ENCODE assay signal across 1 cellular context in the genomic region with DNA sequence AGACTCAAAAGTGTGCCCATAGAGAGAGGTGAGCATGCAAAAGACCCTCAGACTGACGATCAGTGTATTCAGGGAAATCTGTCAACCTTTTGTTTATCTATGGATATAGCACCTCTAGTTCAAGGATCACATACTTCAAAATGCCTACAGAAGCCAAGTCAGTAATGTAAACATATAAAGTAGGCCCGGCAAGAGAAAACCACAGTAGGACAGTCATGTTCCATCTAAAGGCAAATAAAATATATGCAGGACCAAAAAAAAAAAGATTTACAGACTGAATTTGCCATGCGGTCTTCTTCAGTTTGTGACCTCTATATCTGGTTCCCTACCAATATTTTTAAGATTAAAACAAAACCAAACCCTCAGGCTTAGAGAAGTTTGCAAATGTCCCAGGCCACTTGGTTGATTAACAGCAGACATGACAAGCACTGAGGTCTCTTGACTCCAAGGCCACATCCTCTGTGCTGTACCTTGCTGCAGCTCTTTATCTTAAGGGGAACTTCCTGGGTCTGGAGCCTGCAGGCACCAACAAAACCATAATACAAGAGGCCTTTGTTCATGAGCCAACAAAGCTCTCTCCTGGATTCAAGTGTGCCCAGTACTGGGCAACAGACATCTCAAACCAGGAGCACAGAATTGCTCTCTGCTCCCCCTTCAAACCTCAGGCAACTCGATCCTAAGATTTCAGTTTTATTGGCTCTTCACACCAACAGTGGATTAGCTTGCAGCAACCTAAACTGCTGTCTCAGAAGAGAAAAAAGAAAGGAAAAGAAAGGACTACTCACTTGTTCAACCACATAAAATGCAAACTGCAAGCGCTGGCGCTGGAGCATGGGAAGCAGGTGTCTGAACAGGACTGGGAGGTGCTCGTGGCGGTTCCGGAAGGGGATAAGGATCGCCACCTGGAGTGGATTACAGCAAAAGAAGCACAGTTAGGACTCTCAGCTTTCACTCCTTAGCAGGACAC.
TF ChIP-seq lines count a peak whose summit lies in the region.

No MANE protein-coding gene starts in this region.

TF ChIP-seq in HepG2, 621 proteins besides CTCF, POLR2A, EP300 and RAD21 (continued from another document and continues in another):
- TF ChIP-seq, protein P1, sequence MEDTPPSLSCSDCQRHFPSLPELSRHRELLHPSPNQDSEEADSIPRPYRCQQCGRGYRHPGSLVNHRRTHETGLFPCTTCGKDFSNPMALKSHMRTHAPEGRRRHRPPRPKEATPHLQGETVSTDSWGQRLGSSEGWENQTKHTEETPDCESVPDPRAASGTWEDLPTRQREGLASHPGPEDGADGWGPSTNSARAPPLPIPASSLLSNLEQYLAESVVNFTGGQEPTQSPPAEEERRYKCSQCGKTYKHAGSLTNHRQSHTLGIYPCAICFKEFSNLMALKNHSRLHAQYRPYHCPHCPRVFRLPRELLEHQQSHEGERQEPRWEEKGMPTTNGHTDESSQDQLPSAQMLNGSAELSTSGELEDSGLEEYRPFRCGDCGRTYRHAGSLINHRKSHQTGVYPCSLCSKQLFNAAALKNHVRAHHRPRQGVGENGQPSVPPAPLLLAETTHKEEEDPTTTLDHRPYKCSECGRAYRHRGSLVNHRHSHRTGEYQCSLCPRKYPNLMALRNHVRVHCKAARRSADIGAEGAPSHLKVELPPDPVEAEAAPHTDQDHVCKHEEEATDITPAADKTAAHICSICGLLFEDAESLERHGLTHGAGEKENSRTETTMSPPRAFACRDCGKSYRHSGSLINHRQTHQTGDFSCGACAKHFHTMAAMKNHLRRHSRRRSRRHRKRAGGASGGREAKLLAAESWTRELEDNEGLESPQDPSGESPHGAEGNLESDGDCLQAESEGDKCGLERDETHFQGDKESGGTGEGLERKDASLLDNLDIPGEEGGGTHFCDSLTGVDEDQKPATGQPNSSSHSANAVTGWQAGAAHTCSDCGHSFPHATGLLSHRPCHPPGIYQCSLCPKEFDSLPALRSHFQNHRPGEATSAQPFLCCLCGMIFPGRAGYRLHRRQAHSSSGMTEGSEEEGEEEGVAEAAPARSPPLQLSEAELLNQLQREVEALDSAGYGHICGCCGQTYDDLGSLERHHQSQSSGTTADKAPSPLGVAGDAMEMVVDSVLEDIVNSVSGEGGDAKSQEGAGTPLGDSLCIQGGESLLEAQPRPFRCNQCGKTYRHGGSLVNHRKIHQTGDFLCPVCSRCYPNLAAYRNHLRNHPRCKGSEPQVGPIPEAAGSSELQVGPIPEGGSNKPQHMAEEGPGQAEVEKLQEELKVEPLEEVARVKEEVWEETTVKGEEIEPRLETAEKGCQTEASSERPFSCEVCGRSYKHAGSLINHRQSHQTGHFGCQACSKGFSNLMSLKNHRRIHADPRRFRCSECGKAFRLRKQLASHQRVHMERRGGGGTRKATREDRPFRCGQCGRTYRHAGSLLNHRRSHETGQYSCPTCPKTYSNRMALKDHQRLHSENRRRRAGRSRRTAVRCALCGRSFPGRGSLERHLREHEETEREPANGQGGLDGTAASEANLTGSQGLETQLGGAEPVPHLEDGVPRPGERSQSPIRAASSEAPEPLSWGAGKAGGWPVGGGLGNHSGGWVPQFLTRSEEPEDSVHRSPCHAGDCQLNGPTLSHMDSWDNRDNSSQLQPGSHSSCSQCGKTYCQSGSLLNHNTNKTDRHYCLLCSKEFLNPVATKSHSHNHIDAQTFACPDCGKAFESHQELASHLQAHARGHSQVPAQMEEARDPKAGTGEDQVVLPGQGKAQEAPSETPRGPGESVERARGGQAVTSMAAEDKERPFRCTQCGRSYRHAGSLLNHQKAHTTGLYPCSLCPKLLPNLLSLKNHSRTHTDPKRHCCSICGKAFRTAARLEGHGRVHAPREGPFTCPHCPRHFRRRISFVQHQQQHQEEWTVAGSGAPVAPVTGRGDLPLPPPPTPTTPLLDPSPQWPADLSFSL (CRISPR knock-in tag; IDR thresholded peaks at IDR 0.05) = 0 out of 2 replicates have a peak, but pooled peaks have one; percentile 32
- TF ChIP-seq ATF7-NPFF (CRISPR knock-in tag; IDR thresholded peaks at IDR 0.05; ENCODE audit: low read depth) (no peak), RFX1 (IDR thresholded peaks at IDR 0.05) (no peak), ZNF782 (CRISPR knock-in tag; IDR thresholded peaks at IDR 0.05; ENCODE audit: borderline replicate concordance) (no peak), FOXC1 (CRISPR knock-in tag; IDR thresholded peaks at IDR 0.05; ENCODE audit: borderline replicate concordance) (no peak), ELF4 (CRISPR knock-in tag; IDR thresholded peaks at IDR 0.05; ENCODE audit: borderline replicate concordance) (0 out of 2 replicates have a peak, but pooled peaks have one; percentile 76), ARHGAP35 (CRISPR knock-in tag; IDR thresholded peaks at IDR 0.05; ENCODE audit: borderline replicate concordance) (no peak), ZNF589 (CRISPR knock-in tag; conservative IDR thresholded peaks at IDR 0.05) (no peak), SMAD3 (CRISPR knock-in tag; IDR thresholded peaks at IDR 0.05) (0 out of 2 replicates have a peak, but pooled peaks have one; percentile 32), GTF2F1 (IDR thresholded peaks at IDR 0.05; ENCODE audit: low read length) (no peak), HMG20A (CRISPR knock-in tag; IDR thresholded peaks at IDR 0.05; ENCODE audit: borderline replicate concordance) (peak; percentile 21; the same call in 1 of the 2 replicates), KDM5B (CRISPR knock-in tag; IDR thresholded peaks at IDR 0.05; ENCODE audit: borderline replicate concordance) (no peak), SIX4 (CRISPR knock-in tag; IDR thresholded peaks at IDR 0.05) (0 out of 2 replicates have a peak, but pooled peaks have one; percentile 22), ZFX (CRISPR knock-in tag; IDR thresholded peaks at IDR 0.05; ENCODE audit: low read depth) (peak; percentile 47), TBL1XR1 (IDR thresholded peaks at IDR 0.05; ENCODE audit: borderline replicate concordance, low read length, partially characterized antibody) (peak; percentile 31), ZNF180 (CRISPR knock-in tag; IDR thresholded peaks at IDR 0.05; ENCODE audit: borderline replicate concordance, low read depth) (no peak), U2AF2 (IDR thresholded peaks at IDR 0.05; ENCODE audit: low read depth, low read length) (0 out of 2 replicates have a peak, but pooled peaks have one; percentile 25), ZNF34 (CRISPR knock-in tag; IDR thresholded peaks at IDR 0.05; ENCODE audit: borderline replicate concordance) (no peak)
- TF ChIP-seq, protein P2, sequence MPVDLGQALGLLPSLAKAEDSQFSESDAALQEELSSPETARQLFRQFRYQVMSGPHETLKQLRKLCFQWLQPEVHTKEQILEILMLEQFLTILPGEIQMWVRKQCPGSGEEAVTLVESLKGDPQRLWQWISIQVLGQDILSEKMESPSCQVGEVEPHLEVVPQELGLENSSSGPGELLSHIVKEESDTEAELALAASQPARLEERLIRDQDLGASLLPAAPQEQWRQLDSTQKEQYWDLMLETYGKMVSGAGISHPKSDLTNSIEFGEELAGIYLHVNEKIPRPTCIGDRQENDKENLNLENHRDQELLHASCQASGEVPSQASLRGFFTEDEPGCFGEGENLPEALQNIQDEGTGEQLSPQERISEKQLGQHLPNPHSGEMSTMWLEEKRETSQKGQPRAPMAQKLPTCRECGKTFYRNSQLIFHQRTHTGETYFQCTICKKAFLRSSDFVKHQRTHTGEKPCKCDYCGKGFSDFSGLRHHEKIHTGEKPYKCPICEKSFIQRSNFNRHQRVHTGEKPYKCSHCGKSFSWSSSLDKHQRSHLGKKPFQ (CRISPR knock-in tag; IDR thresholded peaks at IDR 0.05; ENCODE audit: insufficient replicate concordance) = no peak
- TF ChIP-seq, protein P3, sequence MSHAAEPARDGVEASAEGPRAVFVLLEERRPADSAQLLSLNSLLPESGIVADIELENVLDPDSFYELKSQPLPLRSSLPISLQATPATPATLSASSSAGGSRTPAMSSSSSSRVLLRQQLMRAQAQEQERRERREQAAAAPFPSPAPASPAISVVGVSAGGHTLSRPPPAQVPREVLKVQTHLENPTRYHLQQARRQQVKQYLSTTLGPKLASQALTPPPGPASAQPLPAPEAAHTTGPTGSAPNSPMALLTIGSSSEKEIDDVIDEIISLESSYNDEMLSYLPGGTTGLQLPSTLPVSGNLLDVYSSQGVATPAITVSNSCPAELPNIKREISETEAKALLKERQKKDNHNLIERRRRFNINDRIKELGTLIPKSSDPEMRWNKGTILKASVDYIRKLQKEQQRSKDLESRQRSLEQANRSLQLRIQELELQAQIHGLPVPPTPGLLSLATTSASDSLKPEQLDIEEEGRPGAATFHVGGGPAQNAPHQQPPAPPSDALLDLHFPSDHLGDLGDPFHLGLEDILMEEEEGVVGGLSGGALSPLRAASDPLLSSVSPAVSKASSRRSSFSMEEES (CRISPR knock-in tag; IDR thresholded peaks at IDR 0.05) = peak; percentile 23
- TF ChIP-seq, protein P4, sequence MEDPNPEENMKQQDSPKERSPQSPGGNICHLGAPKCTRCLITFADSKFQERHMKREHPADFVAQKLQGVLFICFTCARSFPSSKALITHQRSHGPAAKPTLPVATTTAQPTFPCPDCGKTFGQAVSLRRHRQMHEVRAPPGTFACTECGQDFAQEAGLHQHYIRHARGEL (CRISPR knock-in tag; IDR thresholded peaks at IDR 0.05) = no peak
- TF ChIP-seq, protein P5, sequence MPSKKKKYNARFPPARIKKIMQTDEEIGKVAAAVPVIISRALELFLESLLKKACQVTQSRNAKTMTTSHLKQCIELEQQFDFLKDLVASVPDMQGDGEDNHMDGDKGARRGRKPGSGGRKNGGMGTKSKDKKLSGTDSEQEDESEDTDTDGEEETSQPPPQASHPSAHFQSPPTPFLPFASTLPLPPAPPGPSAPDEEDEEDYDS (CRISPR knock-in tag; IDR thresholded peaks at IDR 0.05) = peak; percentile 9; the same call in 1 of the 2 replicates
- TF ChIP-seq, protein P6, sequence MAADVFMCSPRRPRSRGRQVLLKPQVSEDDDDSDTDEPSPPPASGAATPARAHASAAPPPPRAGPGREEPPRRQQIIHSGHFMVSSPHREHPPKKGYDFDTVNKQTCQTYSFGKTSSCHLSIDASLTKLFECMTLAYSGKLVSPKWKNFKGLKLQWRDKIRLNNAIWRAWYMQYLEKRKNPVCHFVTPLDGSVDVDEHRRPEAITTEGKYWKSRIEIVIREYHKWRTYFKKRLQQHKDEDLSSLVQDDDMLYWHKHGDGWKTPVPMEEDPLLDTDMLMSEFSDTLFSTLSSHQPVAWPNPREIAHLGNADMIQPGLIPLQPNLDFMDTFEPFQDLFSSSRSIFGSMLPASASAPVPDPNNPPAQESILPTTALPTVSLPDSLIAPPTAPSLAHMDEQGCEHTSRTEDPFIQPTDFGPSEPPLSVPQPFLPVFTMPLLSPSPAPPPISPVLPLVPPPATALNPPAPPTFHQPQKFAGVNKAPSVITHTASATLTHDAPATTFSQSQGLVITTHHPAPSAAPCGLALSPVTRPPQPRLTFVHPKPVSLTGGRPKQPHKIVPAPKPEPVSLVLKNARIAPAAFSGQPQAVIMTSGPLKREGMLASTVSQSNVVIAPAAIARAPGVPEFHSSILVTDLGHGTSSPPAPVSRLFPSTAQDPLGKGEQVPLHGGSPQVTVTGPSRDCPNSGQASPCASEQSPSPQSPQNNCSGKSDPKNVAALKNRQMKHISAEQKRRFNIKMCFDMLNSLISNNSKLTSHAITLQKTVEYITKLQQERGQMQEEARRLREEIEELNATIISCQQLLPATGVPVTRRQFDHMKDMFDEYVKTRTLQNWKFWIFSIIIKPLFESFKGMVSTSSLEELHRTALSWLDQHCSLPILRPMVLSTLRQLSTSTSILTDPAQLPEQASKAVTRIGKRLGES (CRISPR knock-in tag; IDR thresholded peaks at IDR 0.05; ENCODE audit: borderline replicate concordance) = no peak
- TF ChIP-seq, protein P7, sequence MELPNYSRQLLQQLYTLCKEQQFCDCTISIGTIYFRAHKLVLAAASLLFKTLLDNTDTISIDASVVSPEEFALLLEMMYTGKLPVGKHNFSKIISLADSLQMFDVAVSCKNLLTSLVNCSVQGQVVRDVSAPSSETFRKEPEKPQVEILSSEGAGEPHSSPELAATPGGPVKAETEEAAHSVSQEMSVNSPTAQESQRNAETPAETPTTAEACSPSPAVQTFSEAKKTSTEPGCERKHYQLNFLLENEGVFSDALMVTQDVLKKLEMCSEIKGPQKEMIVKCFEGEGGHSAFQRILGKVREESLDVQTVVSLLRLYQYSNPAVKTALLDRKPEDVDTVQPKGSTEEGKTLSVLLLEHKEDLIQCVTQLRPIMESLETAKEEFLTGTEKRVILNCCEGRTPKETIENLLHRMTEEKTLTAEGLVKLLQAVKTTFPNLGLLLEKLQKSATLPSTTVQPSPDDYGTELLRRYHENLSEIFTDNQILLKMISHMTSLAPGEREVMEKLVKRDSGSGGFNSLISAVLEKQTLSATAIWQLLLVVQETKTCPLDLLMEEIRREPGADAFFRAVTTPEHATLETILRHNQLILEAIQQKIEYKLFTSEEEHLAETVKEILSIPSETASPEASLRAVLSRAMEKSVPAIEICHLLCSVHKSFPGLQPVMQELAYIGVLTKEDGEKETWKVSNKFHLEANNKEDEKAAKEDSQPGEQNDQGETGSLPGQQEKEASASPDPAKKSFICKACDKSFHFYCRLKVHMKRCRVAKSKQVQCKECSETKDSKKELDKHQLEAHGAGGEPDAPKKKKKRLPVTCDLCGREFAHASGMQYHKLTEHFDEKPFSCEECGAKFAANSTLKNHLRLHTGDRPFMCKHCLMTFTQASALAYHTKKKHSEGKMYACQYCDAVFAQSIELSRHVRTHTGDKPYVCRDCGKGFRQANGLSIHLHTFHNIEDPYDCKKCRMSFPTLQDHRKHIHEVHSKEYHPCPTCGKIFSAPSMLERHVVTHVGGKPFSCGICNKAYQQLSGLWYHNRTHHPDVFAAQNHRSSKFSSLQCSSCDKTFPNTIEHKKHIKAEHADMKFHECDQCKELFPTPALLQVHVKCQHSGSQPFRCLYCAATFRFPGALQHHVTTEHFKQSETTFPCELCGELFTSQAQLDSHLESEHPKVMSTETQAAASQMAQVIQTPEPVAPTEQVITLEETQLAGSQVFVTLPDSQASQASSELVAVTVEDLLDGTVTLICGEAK (IDR thresholded peaks at IDR 0.05) = no peak
- TF ChIP-seq, protein P7 (CRISPR knock-in tag; IDR thresholded peaks at IDR 0.05) = peak; percentile 55; the same call in 1 of the 2 replicates
